16 cellular contexts compared by ENCODE assay signal in genomic region chr1:152745289-152745704, GRCh38. TPM values are rescaled to one million over a fixed set of nuclear protein-coding genes. Genes with fewer than 3 reads are reported as not detected.
DNase-seq lines count a peak whose midpoint lies in the region; ATAC-seq, FAIRE-seq and TF ChIP-seq lines count a peak whose summit lies in the region.
"Had no signal": no experiment of that assay in that cellular context is flagged by ENCODE, and none has a peak within 500 bp of the region (broad histone marks: within the 10 kb centered on the region; RNA-seq: fewer than 3 reads in every experiment).

No MANE protein-coding gene starts in this region.

- peak; percentile 28 for FAIRE-seq in A549 (lab: Jason Lieb, UNC)
- FAIRE-seq in GM12878 (lab: Jason Lieb, UNC), result no peak
- FAIRE-seq: islet of Langerhans had no signal

- no TSS peak for BruUV-seq in GM12878 (replicated peaks; lab: Mats Ljungman, UMichigan)

- H3K79me2 ChIP-seq in GM23338 (replicated peaks; ENCODE audit: insufficient read depth) (no peaks in the 10 kb centered on the region), GM12878 (ENCODE audit: control insufficient read depth, insufficient read depth, low read length) (no peaks in the 10 kb centered on the region), neural progenitor cell (ENCODE audit: low read depth) (no peaks in the 10 kb centered on the region)

- intact Hi-C loops in GM12878 (cut with micrococcal nuclease; ENCODE audit: unreplicated experiment), result no loop called here

- CTCF ChIA-PET in A549 (lab: Yijun Ruan, JAX) (interaction anchor here (1.1 to 1.6 kb wide), 2 partner anchors 14 to 126 kb away, joined by 3 to 4 read pairs; no protein-coding TSS in a partner anchor), GM12878 (lab: Yijun Ruan, JAX) (interaction anchor here (1.1 to 1.2 kb wide), 2 partner anchors 10 to 178 kb away, joined by 3 read pairs; no protein-coding TSS in a partner anchor)

- H3K4me1 ChIP-seq in A549 (no peaks in the 10 kb centered on the region), GM23338 (ENCODE audit: insufficient read depth) (peaks cover 4% of the 10 kb centered on the region), GM12878 (ENCODE audit: control insufficient read depth, insufficient read depth, low read length) (no peaks in the 10 kb centered on the region), neural progenitor cell (no peaks in the 10 kb centered on the region)
- H3K4me1 ChIP-seq: upper lobe of right lung had no signal

- H3K4me3 Mint-ChIP-seq in GM23338, result no peak overlapping the region
- H3K4me3 Mint-ChIP-seq in neural progenitor cell, result no peak overlapping the region
- H3K4me3 Mint-ChIP-seq: naive B cell had no signal

- H3K27ac ChIP-seq in A549, result no peak overlapping the region
- no peak overlapping the region for H3K27ac ChIP-seq in GM23338 (ENCODE audit: low read depth)
- no peak overlapping the region for H3K27ac ChIP-seq in GM12878 (ENCODE audit: control insufficient read depth, insufficient read depth)
- H3K27ac ChIP-seq in neural progenitor cell, result no peak overlapping the region
- H3K27ac ChIP-seq: esophagus squamous epithelium, upper lobe of right lung had no signal

- POLR2A ChIA-PET in A549 (lab: Yijun Ruan, JAX) (no interaction called here), GM12878 (lab: Charles Lee) (no interaction called here)

- RAD21 ChIA-PET in GM12878 (lab: Charles Lee; ENCODE audit: unreplicated experiment), result no interaction called here

- H3K27me3 ChIP-seq in GM23338 (ENCODE audit: insufficient read depth) (no peaks in the 10 kb centered on the region), GM12878 (replicated peaks in 1 of 2; ENCODE audit: control insufficient read depth in 2 of 2, insufficient read depth in 2 of 2, low read length in 1 of 2) (no peaks in the 10 kb centered on the region; a peak in 1 of 4 replicates), neural progenitor cell (no peaks in the 10 kb centered on the region)
- H3K27me3 ChIP-seq: upper lobe of right lung had no signal

- TF ChIP-seq EP300 in A549 (IDR thresholded peaks at IDR 0.05) (no peak), GM12878 (IDR thresholded peaks at IDR 0.05; ENCODE audit: borderline replicate concordance in 1 of 2, control insufficient read depth in 1 of 2, low read depth in 2 of 2, low read length in 2 of 2) (no peak)

- ATAC-seq in A549 (peak; percentile 62 to 75; a peak in 4 of 6 replicates), GM23338 (no peak), GM12878 (no peak)
- ATAC-seq: upper lobe of right lung had no signal

- 7% methylated on average over 4 of the region's 4 CpGs for WGBS in A549 (ENCODE audit: missing lambda C conversion rate)
- 58% methylated on average over 4 of the region's 4 CpGs for WGBS in GM12878 (ENCODE audit: insufficient coverage, insufficient replicate concordance, low lambda C conversion rate, missing lambda C conversion rate)

- in situ Hi-C loops in GM12878 (cut with MboI), result no loop called here

- TF ChIP-seq POLR2A in A549 (IDR thresholded peaks at IDR 0.05; ENCODE audit: low read length), result no peak
- TF ChIP-seq POLR2A in GM12878 (IDR thresholded peaks at IDR 0.05; ENCODE audit: low read depth, low read length), result no peak

- SMC1A ChIA-PET in GM12878 (lab: Charles Lee; ENCODE audit: uncharacterized antibody, unreplicated experiment), result interaction anchor here (1.2 kb wide), 1 partner anchor 165 kb away, joined by 3 read pairs; no protein-coding TSS in a partner anchor

- H3K9me2 ChIP-seq in GM23338 (ENCODE audit: insufficient read depth), result peaks cover 9% of the 10 kb centered on the region; the same call in 1 of the 2 replicates

- no peaks in the 10 kb centered on the region for H4K20me1 ChIP-seq in GM23338 (replicated peaks; ENCODE audit: insufficient read depth)
- no peaks in the 10 kb centered on the region for H4K20me1 ChIP-seq in GM12878 (ENCODE audit: control insufficient read depth, insufficient read depth)
- H4K20me1 ChIP-seq in neural progenitor cell (ENCODE audit: low read depth), result no peaks in the 10 kb centered on the region

- H3K4me3 ChIP-seq in A549, result peak overlapping the region; percentile 18; the same call in 1 of the 3 replicates
- H3K4me3 ChIP-seq in GM23338, result no peak overlapping the region
- H3K4me3 ChIP-seq in GM12878, result no peak overlapping the region
- H3K4me3 ChIP-seq in neural progenitor cell, result no peak overlapping the region
- H3K4me3 ChIP-seq: esophagus squamous epithelium, upper lobe of right lung had no signal

- H3K9me3 ChIP-seq in A549 (no peaks in the 10 kb centered on the region), GM12878 (replicated peaks; ENCODE audit: control insufficient read depth, insufficient read depth, low read length) (no peaks in the 10 kb centered on the region), neural progenitor cell (ENCODE audit: low read depth) (peaks cover 45% of the 10 kb centered on the region)
- H3K9me3 ChIP-seq: esophagus squamous epithelium, upper lobe of right lung had no signal

- H2AFZ ChIP-seq in GM23338, result peak overlapping the region; percentile 76; the same call in 1 of the 2 replicates
- H2AFZ ChIP-seq in GM12878 (ENCODE audit: control insufficient read depth, low read depth, low read length), result no peak overlapping the region
- no peak overlapping the region for H2AFZ ChIP-seq in neural progenitor cell (replicated peaks)

- DNase-seq in A549 (ENCODE audit: low read depth in 1 of 2, low spot score in 1 of 2), result peak in 1 of 2 experiments; percentile 31
- no peak for DNase-seq in GM23338 (ENCODE audit: low spot score)
- DNase-seq in NCI-H1417 treated with DMSO at 0.1 percent for 48 hours (lab: John Stamatoyannopoulos, UW), result peak; percentile 26
- no peak for DNase-seq in GM12878 (ENCODE audit: low read depth, low spot score)
- DNase-seq in HUDEP-2 (lab: John Stamatoyannopoulos, UW; ENCODE audit: unreplicated experiment in 76 of 76), result no peak
- no peak for DNase-seq in neural progenitor cell (ENCODE audit: low spot score)
- DNase-seq in Ammon's horn (ENCODE audit: low spot score), result no peak
- DNase-seq in activated CD8-positive, alpha-beta memory T cell treated with anti-CD3 and anti-CD28 coated beads for 24 hours, result no peak
- DNase-seq: activated CD4-positive, alpha-beta T cell treated with anti-CD3 and anti-CD28 coated beads, Interleukin-2, amount 50 U/mL, for 1 hour; activated effector memory CD4-positive, alpha-beta T cell treated with anti-CD3 and anti-CD28 coated beads, Interleukin-2, amount 50 U/mL, for 16 hours; esophagus squamous epithelium; naive B cell; upper lobe of right lung had no signal

- TF ChIP-seq CTCF in A549 (IDR thresholded peaks at IDR 0.05) (peak; percentile 35; the same call in 2 of the 3 replicates), GM23338 (conservative IDR thresholded peaks at IDR 0.05; ENCODE audit: low read depth in 2 of 2) (peak in 1 of 2 experiments; percentile 29; a peak in 2 of 4 replicates), GM12878 (IDR thresholded peaks at IDR 0.05 in 2 of 3, conservative IDR thresholded peaks at IDR 0.05 in 1 of 3; ENCODE audit: control insufficient read depth in 2 of 3, extremely low read depth in 1 of 3, insufficient read depth in 1 of 3, low read depth in 3 of 3, low read length in 3 of 3) (peak in 2 of 3 experiments; percentile 7 to 8; a peak in 1 of 6 replicates), neural progenitor cell (IDR thresholded peaks at IDR 0.05) (no peak)

- H3K36me3 Mint-ChIP-seq in GM23338 (ENCODE audit: low read depth) (no peaks in the 10 kb centered on the region), neural progenitor cell (no peaks in the 10 kb centered on the region)
- H3K36me3 Mint-ChIP-seq: naive B cell had no signal

- peak overlapping the region; percentile 59 for H3K4me2 ChIP-seq in A549
- H3K4me2 ChIP-seq in GM23338, result no peak overlapping the region
- no peak overlapping the region for H3K4me2 ChIP-seq in GM12878 (ENCODE audit: control insufficient read depth, insufficient read depth)
- no peak overlapping the region for H3K4me2 ChIP-seq in neural progenitor cell

- H3K27me3 Mint-ChIP-seq in GM23338 (ENCODE audit: insufficient read depth, low read depth, poor library complexity), result no peaks in the 10 kb centered on the region
- no peaks in the 10 kb centered on the region for H3K27me3 Mint-ChIP-seq in neural progenitor cell (ENCODE audit: insufficient read depth, low read depth)

- H3F3A ChIP-seq in GM23338 (replicated peaks; ENCODE audit: low read depth), result no peaks in the 10 kb centered on the region
- no peaks in the 10 kb centered on the region for H3F3A ChIP-seq in neural progenitor cell (ENCODE audit: low read depth)

- H3K9ac ChIP-seq in GM12878 (ENCODE audit: control insufficient read depth, insufficient read depth, low read length) (no peak overlapping the region), neural progenitor cell (no peak overlapping the region)

- no peak overlapping the region for H3K27ac Mint-ChIP-seq in GM23338
- no peak overlapping the region for H3K27ac Mint-ChIP-seq in neural progenitor cell

- no peaks in the 10 kb centered on the region for H3K36me3 ChIP-seq in GM23338 (ENCODE audit: insufficient read depth)
- no peaks in the 10 kb centered on the region for H3K36me3 ChIP-seq in GM12878 (ENCODE audit: control insufficient read depth in 2 of 2, insufficient read depth in 2 of 2, low read length in 1 of 2)
- no peaks in the 10 kb centered on the region for H3K36me3 ChIP-seq in neural progenitor cell
- H3K36me3 ChIP-seq: esophagus squamous epithelium, upper lobe of right lung had no signal

- H3K9me3 Mint-ChIP-seq in GM23338, result no peaks in the 10 kb centered on the region; the same call in 2 of the 3 replicates
- peaks cover 27% of the 10 kb centered on the region for H3K9me3 Mint-ChIP-seq in neural progenitor cell

- H3K4me1 Mint-ChIP-seq in GM23338 (peaks cover 3% of the 10 kb centered on the region; the same call in 2 of the 3 replicates), neural progenitor cell (no peaks in the 10 kb centered on the region)
- H3K4me1 Mint-ChIP-seq: naive B cell had no signal

- TF ChIP-seq RAD21 in A549 (conservative IDR thresholded peaks at IDR 0.05 in 1 of 2, IDR thresholded peaks at IDR 0.05 in 1 of 2), result peak in 1 of 2 experiments; percentile 16; a peak in 2 of 5 replicates
- no peak for TF ChIP-seq RAD21 in GM12878 (IDR thresholded peaks at IDR 0.05; ENCODE audit: insufficient read depth, low read depth, low read length)

RNA-seq across cellular contexts. Expression of gene KPRP, which starts 12.5 kb away (rescaled TPM):
- polyA plus RNA-seq in A549 (2011; rRNA removed), result not detected in 2 replicates
- 0.01 TPM in 1 of 2 replicates, not detected in the other for polyA plus RNA-seq in A549 (2012; cell fraction: cytosol; rRNA removed)
- 0.02 and 0.04 TPM in 2 replicates for polyA plus RNA-seq in A549 (2012; cell fraction: nucleus; rRNA removed)
- not detected in 3 replicates for polyA plus RNA-seq in A549 (2017; fragmentation: RNase III; extraction: RNeasy Plus Mini Kit Qiagen cat#74134 plus additional on column Dnase treatment)
- 0.21 TPM in 1 of 2 replicates, not detected in the other for polyA minus RNA-seq in A549 (2011; rRNA and poly(A)+ RNA removed)
- total RNA-seq in GM23338 (2014; rRNA removed; shearing (Covaris generic)), result not detected in 2 replicates
- polyA plus RNA-seq in GM23338 (2016; fragmentation: Nextera tagmentation; extraction: Ambion mirVana), result not detected in 2 replicates
- not detected in 2 replicates for total RNA-seq in GM12878 (2013; cell fraction: nucleolus; rRNA removed)
- total RNA-seq in GM12878 (2014; rRNA removed), result not detected in 2 replicates
- total RNA-seq in GM12878 (2014; rRNA removed; fragmentation: Illumina TruSeq; extraction: Trizol), result not detected in 2 replicates
- total RNA-seq in GM12878 (2021), result not detected in 2 replicates
- not detected for polyA plus RNA-seq in GM12878 (2011; ENCODE audit: low read depth)
- polyA plus RNA-seq in GM12878 (2011; rRNA removed), result not detected in 2 replicates
- polyA plus RNA-seq in GM12878 (2011; cell fraction: cytosol; rRNA removed), result not detected in 2 replicates
- not detected in 2 replicates for polyA plus RNA-seq in GM12878 (2011; cell fraction: nucleus; rRNA removed)
- polyA plus RNA-seq in GM12878 (2012), result not detected in 2 replicates
- not detected in 2 replicates for polyA plus RNA-seq in GM12878 (2014; fragmentation: Illumina TruSeq; extraction: Trizol)
- polyA plus RNA-seq in GM12878 (2014; fragmentation: Nextera tagmentation; extraction: Ambion mirVana), result not detected
- polyA plus RNA-seq in GM12878 (2014; rRNA removed), result not detected in 2 replicates
- not detected for polyA plus RNA-seq in GM12878 (2016; fragmentation: Nextera tagmentation; extraction: Ambion mirVana)
- not detected in 2 replicates for polyA minus RNA-seq in GM12878 (2011; rRNA and poly(A)+ RNA removed)
- not detected in 2 replicates for polyA minus RNA-seq in GM12878 (2011; cell fraction: cytosol; rRNA and poly(A)+ RNA removed)
- not detected in 2 replicates for polyA minus RNA-seq in GM12878 (2011; cell fraction: nucleus; rRNA and poly(A)+ RNA removed)
- total RNA-seq in neural progenitor cell (ENCODE audit: low replicate concordance), result not detected in 2 replicates
- total RNA-seq: cardiac septum, skeletal muscle tissue, upper lobe of right lung had no signal

RNA-seq across cellular contexts. Expression of gene LCE1F, which starts 29.6 kb away (rescaled TPM):
- polyA plus RNA-seq in A549 (2011; rRNA removed) (not detected in 2 replicates), A549 (2017; fragmentation: RNase III; extraction: RNeasy Plus Mini Kit Qiagen cat#74134 plus additional on column Dnase treatment) (not detected in 3 replicates), GM23338 (2016; fragmentation: Nextera tagmentation; extraction: Ambion mirVana) (not detected in 2 replicates), GM12878 (2011; rRNA removed) (not detected in 2 replicates), GM12878 (2014; fragmentation: Illumina TruSeq; extraction: Trizol) (not detected in 2 replicates), GM12878 (2014; fragmentation: Nextera tagmentation; extraction: Ambion mirVana) (not detected), GM12878 (2014; rRNA removed) (0.43 TPM in 1 of 2 replicates, not detected in the other), GM12878 (2016; fragmentation: Nextera tagmentation; extraction: Ambion mirVana) (under 1 TPM; 0.72 to 0.96 TPM)
- not detected in 2 replicates for polyA plus RNA-seq in A549 (2012; cell fraction: cytosol; rRNA removed)
- not detected in 2 replicates for polyA plus RNA-seq in A549 (2012; cell fraction: nucleus; rRNA removed)
- polyA minus RNA-seq in A549 (2011; rRNA and poly(A)+ RNA removed), result not detected in 2 replicates
- not detected in 2 replicates for total RNA-seq in GM23338 (2014; rRNA removed; shearing (Covaris generic))
- not detected in 2 replicates for total RNA-seq in GM12878 (2013; cell fraction: nucleolus; rRNA removed)
- total RNA-seq in GM12878 (2014; rRNA removed) (not detected in 2 replicates), GM12878 (2014; rRNA removed; fragmentation: Illumina TruSeq; extraction: Trizol) (not detected in 2 replicates), GM12878 (2021) (not detected in 2 replicates), neural progenitor cell (ENCODE audit: low replicate concordance) (not detected in 2 replicates)
- not detected for polyA plus RNA-seq in GM12878 (2011; ENCODE audit: low read depth)
- polyA plus RNA-seq in GM12878 (2011; cell fraction: cytosol; rRNA removed), result not detected in 2 replicates
- not detected in 2 replicates for polyA plus RNA-seq in GM12878 (2011; cell fraction: nucleus; rRNA removed)
- not detected in 2 replicates for polyA plus RNA-seq in GM12878 (2012)
- not detected in 2 replicates for polyA minus RNA-seq in GM12878 (2011; rRNA and poly(A)+ RNA removed)
- not detected in 2 replicates for polyA minus RNA-seq in GM12878 (2011; cell fraction: cytosol; rRNA and poly(A)+ RNA removed)
- polyA minus RNA-seq in GM12878 (2011; cell fraction: nucleus; rRNA and poly(A)+ RNA removed), result not detected in 2 replicates
- total RNA-seq: cardiac septum, esophagus squamous epithelium, skeletal muscle tissue, upper lobe of right lung had no signal

RNA-seq across cellular contexts. Expression of gene LCE4A, which starts 37.3 kb away (rescaled TPM):
- not detected in 2 replicates for polyA plus RNA-seq in A549 (2011; rRNA removed)
- not detected in 2 replicates for polyA plus RNA-seq in A549 (2012; cell fraction: cytosol; rRNA removed)
- not detected in 2 replicates for polyA plus RNA-seq in A549 (2012; cell fraction: nucleus; rRNA removed)
- not detected in 3 replicates for polyA plus RNA-seq in A549 (2017; fragmentation: RNase III; extraction: RNeasy Plus Mini Kit Qiagen cat#74134 plus additional on column Dnase treatment)
- polyA minus RNA-seq in A549 (2011; rRNA and poly(A)+ RNA removed), result not detected in 2 replicates
- total RNA-seq in GM23338 (2014; rRNA removed; shearing (Covaris generic)), result not detected in 2 replicates
- polyA plus RNA-seq in GM23338 (2016; fragmentation: Nextera tagmentation; extraction: Ambion mirVana), result not detected in 2 replicates
- not detected in 2 replicates for total RNA-seq in GM12878 (2013; cell fraction: nucleolus; rRNA removed)
- not detected in 2 replicates for total RNA-seq in GM12878 (2014; rRNA removed)
- not detected in 2 replicates for total RNA-seq in GM12878 (2014; rRNA removed; fragmentation: Illumina TruSeq; extraction: Trizol)
- total RNA-seq in GM12878 (2021), result not detected in 2 replicates
- not detected for polyA plus RNA-seq in GM12878 (2011; ENCODE audit: low read depth)
- not detected in 2 replicates for polyA plus RNA-seq in GM12878 (2011; rRNA removed)
- polyA plus RNA-seq in GM12878 (2011; cell fraction: cytosol; rRNA removed), result not detected in 2 replicates
- polyA plus RNA-seq in GM12878 (2011; cell fraction: nucleus; rRNA removed), result not detected in 2 replicates
- polyA plus RNA-seq in GM12878 (2012), result not detected in 2 replicates
- not detected in 2 replicates for polyA plus RNA-seq in GM12878 (2014; fragmentation: Illumina TruSeq; extraction: Trizol)
- polyA plus RNA-seq in GM12878 (2014; fragmentation: Nextera tagmentation; extraction: Ambion mirVana), result not detected
- not detected in 2 replicates for polyA plus RNA-seq in GM12878 (2014; rRNA removed)
- not detected for polyA plus RNA-seq in GM12878 (2016; fragmentation: Nextera tagmentation; extraction: Ambion mirVana)
- polyA minus RNA-seq in GM12878 (2011; rRNA and poly(A)+ RNA removed), result not detected in 2 replicates
- not detected in 2 replicates for polyA minus RNA-seq in GM12878 (2011; cell fraction: cytosol; rRNA and poly(A)+ RNA removed)
- not detected in 2 replicates for polyA minus RNA-seq in GM12878 (2011; cell fraction: nucleus; rRNA and poly(A)+ RNA removed)
- not detected in 2 replicates for total RNA-seq in neural progenitor cell (ENCODE audit: low replicate concordance)
- total RNA-seq: cardiac septum, esophagus squamous epithelium, skeletal muscle tissue, upper lobe of right lung had no signal

RNA-seq across cellular contexts. Expression of gene LCE1E, which starts 40.8 kb away (rescaled TPM):
- polyA plus RNA-seq in A549 (2011; rRNA removed) (not detected in 2 replicates), A549 (2017; fragmentation: RNase III; extraction: RNeasy Plus Mini Kit Qiagen cat#74134 plus additional on column Dnase treatment) (not detected in 3 replicates), GM23338 (2016; fragmentation: Nextera tagmentation; extraction: Ambion mirVana) (0.43 TPM in 1 of 2 replicates, not detected in the other), GM12878 (2011; rRNA removed) (0.88 and 1.4 TPM in 2 replicates), GM12878 (2014; fragmentation: Illumina TruSeq; extraction: Trizol) (0.51 and 0.90 TPM in 2 replicates), GM12878 (2014; fragmentation: Nextera tagmentation; extraction: Ambion mirVana) (under 1 TPM in 1 of 2 experiments, not detected in 1; 0.33 TPM), GM12878 (2014; rRNA removed) (1.1 and 1.3 TPM in 2 replicates), GM12878 (2016; fragmentation: Nextera tagmentation; extraction: Ambion mirVana) (1 to 10 TPM; 6.6 to 8.2 TPM)
- not detected in 2 replicates for polyA plus RNA-seq in A549 (2012; cell fraction: cytosol; rRNA removed)
- not detected in 2 replicates for polyA plus RNA-seq in A549 (2012; cell fraction: nucleus; rRNA removed)
- polyA minus RNA-seq in A549 (2011; rRNA and poly(A)+ RNA removed), result not detected in 2 replicates
- total RNA-seq in GM23338 (2014; rRNA removed; shearing (Covaris generic)), result not detected in 2 replicates
- total RNA-seq in GM12878 (2013; cell fraction: nucleolus; rRNA removed), result not detected in 2 replicates
- total RNA-seq in GM12878 (2014; rRNA removed) (0.45 and 1.1 TPM in 2 replicates), GM12878 (2014; rRNA removed; fragmentation: Illumina TruSeq; extraction: Trizol) (0.41 and 0.49 TPM in 2 replicates), GM12878 (2021) (1.0 and 3.7 TPM in 2 replicates), neural progenitor cell (ENCODE audit: low replicate concordance) (not detected in 2 replicates)
- not detected for polyA plus RNA-seq in GM12878 (2011; ENCODE audit: low read depth)
- 1.2 and 1.7 TPM in 2 replicates for polyA plus RNA-seq in GM12878 (2011; cell fraction: cytosol; rRNA removed)
- polyA plus RNA-seq in GM12878 (2011; cell fraction: nucleus; rRNA removed), result 1.5 and 1.6 TPM in 2 replicates
- 0.70 and 0.76 TPM in 2 replicates for polyA plus RNA-seq in GM12878 (2012)
- polyA minus RNA-seq in GM12878 (2011; rRNA and poly(A)+ RNA removed), result 0.77 and 1.1 TPM in 2 replicates
- polyA minus RNA-seq in GM12878 (2011; cell fraction: cytosol; rRNA and poly(A)+ RNA removed), result not detected in 2 replicates
- 2.0 and 2.4 TPM in 2 replicates for polyA minus RNA-seq in GM12878 (2011; cell fraction: nucleus; rRNA and poly(A)+ RNA removed)
- total RNA-seq: cardiac septum, esophagus squamous epithelium, skeletal muscle tissue, upper lobe of right lung had no signal

RNA-seq across cellular contexts. Expression of gene LCE2A, which starts 47.2 kb away (rescaled TPM):
- not detected in 2 replicates for polyA plus RNA-seq in A549 (2011; rRNA removed)
- not detected in 2 replicates for polyA plus RNA-seq in A549 (2012; cell fraction: cytosol; rRNA removed)
- not detected in 2 replicates for polyA plus RNA-seq in A549 (2012; cell fraction: nucleus; rRNA removed)
- not detected in 3 replicates for polyA plus RNA-seq in A549 (2017; fragmentation: RNase III; extraction: RNeasy Plus Mini Kit Qiagen cat#74134 plus additional on column Dnase treatment)
- polyA minus RNA-seq in A549 (2011; rRNA and poly(A)+ RNA removed), result not detected in 2 replicates
- total RNA-seq in GM23338 (2014; rRNA removed; shearing (Covaris generic)), result not detected in 2 replicates
- polyA plus RNA-seq in GM23338 (2016; fragmentation: Nextera tagmentation; extraction: Ambion mirVana), result not detected in 2 replicates
- total RNA-seq in GM12878 (2013; cell fraction: nucleolus; rRNA removed), result not detected in 2 replicates
- not detected in 2 replicates for total RNA-seq in GM12878 (2014; rRNA removed)
- total RNA-seq in GM12878 (2014; rRNA removed; fragmentation: Illumina TruSeq; extraction: Trizol), result not detected in 2 replicates
- not detected in 2 replicates for total RNA-seq in GM12878 (2021)
- polyA plus RNA-seq in GM12878 (2011; ENCODE audit: low read depth), result not detected
- not detected in 2 replicates for polyA plus RNA-seq in GM12878 (2011; rRNA removed)
- polyA plus RNA-seq in GM12878 (2011; cell fraction: cytosol; rRNA removed), result not detected in 2 replicates
- polyA plus RNA-seq in GM12878 (2011; cell fraction: nucleus; rRNA removed), result not detected in 2 replicates
- polyA plus RNA-seq in GM12878 (2012), result not detected in 2 replicates
- polyA plus RNA-seq in GM12878 (2014; fragmentation: Illumina TruSeq; extraction: Trizol), result not detected in 2 replicates
- polyA plus RNA-seq in GM12878 (2014; fragmentation: Nextera tagmentation; extraction: Ambion mirVana), result not detected
- polyA plus RNA-seq in GM12878 (2014; rRNA removed), result not detected in 2 replicates
- not detected for polyA plus RNA-seq in GM12878 (2016; fragmentation: Nextera tagmentation; extraction: Ambion mirVana)
- polyA minus RNA-seq in GM12878 (2011; rRNA and poly(A)+ RNA removed), result not detected in 2 replicates
- polyA minus RNA-seq in GM12878 (2011; cell fraction: cytosol; rRNA and poly(A)+ RNA removed), result not detected in 2 replicates
- polyA minus RNA-seq in GM12878 (2011; cell fraction: nucleus; rRNA and poly(A)+ RNA removed), result not detected in 2 replicates
- not detected in 2 replicates for total RNA-seq in neural progenitor cell (ENCODE audit: low replicate concordance)
- total RNA-seq: cardiac septum, esophagus squamous epithelium, skeletal muscle tissue, upper lobe of right lung had no signal

Comparison
In these comparisons a context has a peak if more than half of its experiments do, and no peak if none do; other contexts are left out.
1. ATAC-seq: peak in A549 (2 of 2); none in GM23338 (single experiment) and GM12878 (single experiment).
2. Of the 24 proteins assayed by ChIP-seq in both GM12878 and A549: peak only in GM12878: none; only in A549: SMC3 and USF2; in both: CTCF; in neither: 19; mixed calls (peak in some experiments, not most) for 2.